Comparison of ENCODE assay signal across 8 cellular contexts in the genomic region with DNA sequence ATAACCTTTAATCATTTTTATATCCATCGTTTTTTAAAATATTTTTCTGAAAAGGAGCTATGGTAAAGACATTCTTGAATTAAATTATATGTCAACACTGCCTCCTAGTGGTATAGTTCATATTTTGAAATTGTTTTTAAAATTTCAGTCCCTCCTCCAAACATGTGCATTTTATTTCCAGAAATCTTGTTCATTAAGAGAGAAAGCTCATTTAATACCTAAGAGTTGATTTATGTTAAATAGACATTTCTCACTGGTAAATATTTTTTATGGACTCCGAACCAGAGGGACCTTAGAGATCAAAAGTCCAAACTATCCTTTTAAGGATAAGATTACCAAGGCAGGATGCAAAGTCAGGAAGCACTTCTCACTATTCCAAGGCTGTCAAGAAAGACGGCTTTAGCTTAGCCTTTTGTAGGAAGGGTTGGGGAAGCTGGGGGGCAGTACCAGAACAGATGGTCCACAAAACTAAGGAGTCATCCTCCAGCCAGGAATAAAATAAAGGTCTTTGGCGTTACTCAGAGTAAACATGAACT. TPM values are rescaled to one million over a fixed set of nuclear protein-coding genes. Genes with fewer than 3 reads are reported as not detected.
A peak's percentile ranks its signal among the peaks of the same experiment; 100 is the strongest.
DNase-seq lines count a peak whose midpoint lies in the region; ATAC-seq and TF ChIP-seq lines count a peak whose summit lies in the region.

No MANE protein-coding gene starts in this region.

- H3K27ac Mint-ChIP-seq in MCF 10A (ENCODE audit: low read depth, unreplicated experiment) = peak overlapping the region; percentile 72
- peak overlapping the region; percentile 89 for H3K27ac Mint-ChIP-seq in stimulated activated effector memory CD8-positive, alpha-beta T cell treated with anti-CD3 and anti-CD28 coated beads, Interleukin-12 subunit alpha, Interleukin-12 subunit beta, amount 100 ng/mL, for 72 hours

- no peak for TF ChIP-seq POLR2A in lower leg skin (IDR thresholded peaks at IDR 0.05)

- WGBS in lower leg skin, 2 donors = 6 to 8% methylated on average over 4 of the region's 4 CpGs

- intact Hi-C loops in MCF 10A (cut with micrococcal nuclease) = loop anchor here (1.0 to 2.0 kb wide), 7 partner anchors 102 to 950 kb away; a partner anchor contains a TSS
- intact Hi-C loops in lower leg skin (cut with DNase I; ENCODE audit: low total_unique reads) = loop anchor here (10.0 kb wide), 1 partner anchor 332 kb away; no protein-coding TSS in a partner anchor

- TF ChIP-seq CTCF in GM12865 (IDR thresholded peaks at IDR 0.05; ENCODE audit: insufficient read depth, low read depth, low read length, missing control alignments) = peak; percentile 16
- no peak for TF ChIP-seq CTCF in MCF 10A (IDR thresholded peaks at IDR 0.05; ENCODE audit: unreplicated experiment)
- TF ChIP-seq CTCF in lower leg skin (IDR thresholded peaks at IDR 0.05) = no peak

- DNase-seq in A172 (ENCODE audit: low spot score) (peak; percentile 45), GM12865 (ENCODE audit: low read depth) (peak; percentile 49), NCI-H748 treated with DMSO at 0.1 percent for 48 hours (lab: John Stamatoyannopoulos, UW) (peak; percentile 57), MCF 10A (ENCODE audit: unreplicated experiment) (peak; percentile 41), iris pigment epithelial cell (ENCODE audit: low read depth) (peak; percentile 47), lower leg skin (ENCODE audit: low spot score in 2 of 2) (no peak), islet precursor cell (no peak)
- DNase-seq in stimulated activated effector memory CD8-positive, alpha-beta T cell treated with anti-CD3 and anti-CD28 coated beads, Interleukin-12 subunit alpha, Interleukin-12 subunit beta, amount 100 ng/mL, for 72 hours (ENCODE audit: low spot score in 2 of 2) = no peak

- H3K4me3 ChIP-seq in GM12865 (ENCODE audit: low read depth, low read length) (no peak overlapping the region), lower leg skin (ENCODE audit: low read depth, poor library complexity, severe bottlenecking) (no peak overlapping the region)

- H3K4me1 Mint-ChIP-seq in MCF 10A (ENCODE audit: insufficient read depth, unreplicated experiment) = peaks cover 12% of the 10 kb centered on the region
- H3K4me1 Mint-ChIP-seq in stimulated activated effector memory CD8-positive, alpha-beta T cell treated with anti-CD3 and anti-CD28 coated beads, Interleukin-12 subunit alpha, Interleukin-12 subunit beta, amount 100 ng/mL, for 72 hours = peaks cover 16% of the 10 kb centered on the region

- BruUV-seq in MCF 10A (replicated peaks; lab: Mats Ljungman, UMichigan) = TSS peak; percentile 61

- peak overlapping the region; percentile 63 for H3K4me3 Mint-ChIP-seq in MCF 10A (ENCODE audit: unreplicated experiment)
- peak overlapping the region; percentile 57 for H3K4me3 Mint-ChIP-seq in stimulated activated effector memory CD8-positive, alpha-beta T cell treated with anti-CD3 and anti-CD28 coated beads, Interleukin-12 subunit alpha, Interleukin-12 subunit beta, amount 100 ng/mL, for 72 hours

- no peaks in the 10 kb centered on the region for H3K9me3 Mint-ChIP-seq in MCF 10A (ENCODE audit: unreplicated experiment)
- H3K9me3 Mint-ChIP-seq in stimulated activated effector memory CD8-positive, alpha-beta T cell treated with anti-CD3 and anti-CD28 coated beads, Interleukin-12 subunit alpha, Interleukin-12 subunit beta, amount 100 ng/mL, for 72 hours = no peaks in the 10 kb centered on the region

- POLR2A ChIA-PET in MCF 10A (lab: Yijun Ruan, JAX) = interaction anchor here (0.6 to 3.3 kb wide), 18 partner anchors 10 to 953 kb away, joined by 3 to 25 read pairs (median 4); a partner anchor contains a TSS

- CTCF ChIA-PET in MCF 10A (lab: Yijun Ruan, JAX) = interaction anchor here (0.6 to 13.8 kb wide), 78 partner anchors 11 to 950 kb away, joined by 3 to 491 read pairs (median 4); a partner anchor contains a TSS

- H3K27me3 Mint-ChIP-seq in MCF 10A (ENCODE audit: insufficient read depth, unreplicated experiment) = no peaks in the 10 kb centered on the region

- ATAC-seq in stimulated activated effector memory CD8-positive, alpha-beta T cell treated with anti-CD3 and anti-CD28 coated beads, Interleukin-12 subunit alpha, Interleukin-12 subunit beta, amount 100 ng/mL, for 72 hours = no peak

- no peaks in the 10 kb centered on the region for H3K36me3 Mint-ChIP-seq in MCF 10A (ENCODE audit: insufficient read depth, unreplicated experiment)
- H3K36me3 Mint-ChIP-seq in stimulated activated effector memory CD8-positive, alpha-beta T cell treated with anti-CD3 and anti-CD28 coated beads, Interleukin-12 subunit alpha, Interleukin-12 subunit beta, amount 100 ng/mL, for 72 hours = no peaks in the 10 kb centered on the region

RNA-seq across cellular contexts. Expression of a gene that starts 21.6 kb away (rescaled TPM):
- total RNA-seq in A172 (2014; rRNA removed; shearing (Covaris generic)) = not detected in 2 replicates
- total RNA-seq in MCF 10A (2022) (not detected in 2 replicates), lower leg skin (under 1 TPM in 1 of 4 donors, not detected in 3; 0.83 TPM)

Comparison
In these comparisons a context has a peak if more than half of its experiments do, and no peak if none do; other contexts are left out.
1. DNase-seq: peak in A172 (single experiment), GM12865 (single experiment), NCI-H748 treated with DMSO at 0.1 percent for 48 hours (single experiment), MCF 10A (single experiment) and iris pigment epithelial cell (single experiment); none in stimulated activated effector memory CD8-positive, alpha-beta T cell treated with anti-CD3 and anti-CD28 coated beads, Interleukin-12 subunit alpha, Interleukin-12 subunit beta, amount 100 ng/mL, for 72 hours (0 of 2), lower leg skin (0 of 2) and islet precursor cell (single experiment).